In genomic region chr20:62083312-62083711, GRCh38 we compare ENCODE assay signal across 7 cellular contexts.
"Had no signal": no experiment of that assay in that cellular context is flagged by ENCODE, and none has a peak within 500 bp of the region (broad histone marks: within the 10 kb centered on the region; RNA-seq: fewer than 3 reads in every experiment).

No MANE protein-coding gene starts in this region.

- DNase-seq: IMR-90, KBM-7, KG1 had no signal

- H3K4me3 ChIP-seq: K562 had no signal

- ATAC-seq: K562 had no signal

- FAIRE-seq: HTR-8/SVneo, K562 had no signal

- H3K9ac ChIP-seq: KMS-11 had no signal

- H3K4me2 ChIP-seq: KMS-11 had no signal

- H3K27ac ChIP-seq: HL-60, KMS-11 had no signal
